ENCODE assay signal across 8 cellular contexts in the genomic region with DNA sequence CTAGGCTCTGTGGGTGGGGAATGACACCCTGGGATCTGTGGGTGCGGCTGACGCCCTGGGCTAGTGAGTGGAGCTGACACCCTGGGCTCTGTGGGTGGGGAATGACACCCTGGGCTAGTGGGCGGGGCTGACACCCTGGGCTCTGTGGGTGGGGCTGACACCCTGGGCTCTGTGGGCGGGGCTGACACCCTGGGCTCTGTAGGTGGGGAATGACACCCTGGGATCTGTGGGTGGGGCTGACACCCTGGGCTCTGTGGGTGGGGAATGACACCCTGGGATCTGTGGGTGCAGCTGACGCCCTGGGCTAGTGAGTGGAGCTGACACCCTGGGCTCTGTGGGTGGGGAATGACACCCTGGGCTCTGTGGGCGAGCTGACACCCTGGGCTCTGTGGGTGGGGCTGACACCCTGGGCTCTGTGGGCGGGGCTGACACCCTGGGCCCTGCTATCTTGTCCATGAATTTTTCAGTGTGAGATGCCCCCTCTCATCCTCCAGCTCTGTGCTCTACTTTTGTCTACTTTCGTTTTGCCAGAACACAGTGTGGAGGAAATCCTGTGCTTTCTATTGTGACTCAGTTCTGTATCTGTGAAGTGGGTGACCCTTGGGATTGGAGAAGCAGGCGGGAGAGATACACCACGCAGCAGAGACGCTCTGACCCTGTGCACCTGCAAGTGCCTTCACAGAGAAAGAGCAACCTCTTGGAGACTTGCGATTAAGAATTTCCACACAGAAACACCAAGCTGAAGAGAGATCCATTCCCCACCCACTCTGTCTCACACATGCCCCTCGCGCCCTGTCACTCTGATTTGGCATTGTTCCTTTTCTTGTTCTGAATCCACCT.
DNase-seq lines count a peak whose midpoint lies in the region; ATAC-seq lines count a peak whose summit lies in the region.
"Not testable (repeated sequence)": the region's sequence is repeated elsewhere in the genome, so short reads cannot be mapped to it uniquely, and the experiment has no call there.

No MANE protein-coding gene starts in this region.

- not testable (repeated sequence) for H3K9ac ChIP-seq in BLaER1

- peak overlapping the region; percentile 66 for H3K4me2 ChIP-seq in BLaER1

- not testable (repeated sequence) for H3K36me3 ChIP-seq in BLaER1

- H3K4me3 Mint-ChIP-seq in activated T-helper 17 cell treated with anti-CD3 and anti-CD28 coated beads, Interleukin-2, amount 50 U/mL, for 72 hours = peak overlapping the region; percentile 63
- H3K4me3 Mint-ChIP-seq in stimulated activated memory B cell treated with anti-CD40 and anti-IgM and Interleukin-4, amounts not matched to agents 10 μg/mL and 1 μg/mL and 100 μg/mL, for 72 hours = peak overlapping the region; percentile 45

- ATAC-seq in activated T-helper 17 cell treated with anti-CD3 and anti-CD28 coated beads, Interleukin-2, amount 50 U/mL, for 72 hours (replicated peaks) = peak; percentile 69
- ATAC-seq in stimulated activated memory B cell treated with anti-CD40 and anti-IgM and Interleukin-4, amounts not matched to agents 10 μg/mL and 1 μg/mL and 100 μg/mL, for 72 hours = peak; percentile 70

- H3K4me1 ChIP-seq in BLaER1 = peaks cover 16% of the 10 kb centered on the region

- peaks cover 12% of the 10 kb centered on the region for H3K4me1 Mint-ChIP-seq in activated T-helper 17 cell treated with anti-CD3 and anti-CD28 coated beads, Interleukin-2, amount 50 U/mL, for 72 hours
- peaks cover 15% of the 10 kb centered on the region for H3K4me1 Mint-ChIP-seq in stimulated activated memory B cell treated with anti-CD40 and anti-IgM and Interleukin-4, amounts not matched to agents 10 μg/mL and 1 μg/mL and 100 μg/mL, for 72 hours

- peak overlapping the region; percentile 85 for H3K27ac Mint-ChIP-seq in activated T-helper 17 cell treated with anti-CD3 and anti-CD28 coated beads, Interleukin-2, amount 50 U/mL, for 72 hours
- peak overlapping the region; percentile 61 for H3K27ac Mint-ChIP-seq in stimulated activated memory B cell treated with anti-CD40 and anti-IgM and Interleukin-4, amounts not matched to agents 10 μg/mL and 1 μg/mL and 100 μg/mL, for 72 hours

- H3K27me3 Mint-ChIP-seq in activated T-helper 17 cell treated with anti-CD3 and anti-CD28 coated beads, Interleukin-2, amount 50 U/mL, for 72 hours = not testable (repeated sequence)
- H3K27me3 Mint-ChIP-seq in stimulated activated memory B cell treated with anti-CD40 and anti-IgM and Interleukin-4, amounts not matched to agents 10 μg/mL and 1 μg/mL and 100 μg/mL, for 72 hours = peaks cover 32% of the 10 kb centered on the region

- DNase-seq in NCI-H460 (ENCODE audit: extremely low read depth, low read depth) (peak; percentile 81), caudate nucleus (lab: John Stamatoyannopoulos, UW) (peak in 6 of 61 donors; percentile 11 to 63 (median 28)), islet precursor cell (peak; percentile 23)
- DNase-seq in activated CD4-positive, alpha-beta T cell treated with anti-CD3 and anti-CD28 coated beads, Interleukin-2, amount 50 U/mL, for 1 hour = peak; percentile 41
- DNase-seq in stimulated activated CD4-positive, alpha-beta T cell treated with anti-CD3 and anti-CD28 coated beads, Interleukin-12 subunit alpha, Interleukin-12 subunit beta, amount 100 ng/mL, for 48 hours (ENCODE audit: low read depth in 2 of 3, low spot score in 1 of 3) = peak; percentile 18 to 29 (median 27)

- not testable (repeated sequence) for H4K20me1 ChIP-seq in BLaER1

- not testable (repeated sequence) for H3K27ac ChIP-seq in BLaER1
- peak overlapping the region; percentile 32 for H3K27ac ChIP-seq in caudate nucleus (ENCODE audit: low read depth, low read length)

- H3K4me3 ChIP-seq in BLaER1 = not testable (repeated sequence)

- H3K9me3 Mint-ChIP-seq in activated T-helper 17 cell treated with anti-CD3 and anti-CD28 coated beads, Interleukin-2, amount 50 U/mL, for 72 hours; stimulated activated memory B cell treated with anti-CD40 and anti-IgM and Interleukin-4, amounts not matched to agents 10 μg/mL and 1 μg/mL and 100 μg/mL, for 72 hours: not testable (repeated sequence)

- H3K9me3 ChIP-seq in BLaER1 = not testable (repeated sequence)

- not testable (repeated sequence) for H3K36me3 Mint-ChIP-seq in activated T-helper 17 cell treated with anti-CD3 and anti-CD28 coated beads, Interleukin-2, amount 50 U/mL, for 72 hours (ENCODE audit: low read depth); stimulated activated memory B cell treated with anti-CD40 and anti-IgM and Interleukin-4, amounts not matched to agents 10 μg/mL and 1 μg/mL and 100 μg/mL, for 72 hours

- H3K27me3 ChIP-seq in BLaER1 = not testable (repeated sequence)
